Comparison of ENCODE assay signal across 20 cellular contexts in genomic region chr5:51961154-51961562, GRCh38.
DNase-seq lines count a peak whose midpoint lies in the region; ATAC-seq and TF ChIP-seq lines count a peak whose summit lies in the region.
"Had no signal": no experiment of that assay in that cellular context is flagged by ENCODE, and none has a peak within 500 bp of the region (broad histone marks: within the 10 kb centered on the region; RNA-seq: fewer than 3 reads in every experiment).

No MANE protein-coding gene starts in this region.

- no peaks in the 10 kb centered on the region for H3K4me1 ChIP-seq in tibial artery
- H3K4me1 ChIP-seq: neural progenitor cell, upper lobe of left lung had no signal

- DNase-seq in NCI-H2227 treated with DMSO at 0.1 percent for 48 hours (lab: John Stamatoyannopoulos, UW) = peak; percentile 85
- no peak for DNase-seq in sciatic nerve (ENCODE audit: low spot score)
- no peak for DNase-seq in activated CD4-positive, alpha-beta T cell treated with anti-CD3 and anti-CD28 coated beads for 48 hours
- no peak for DNase-seq in activated naive CD4-positive, alpha-beta T cell treated with Interleukin-2 at 50 U/mL for 16 hours
- no peak for DNase-seq in tibial artery
- DNase-seq: activated CD4-positive, alpha-beta T cell treated with anti-CD3 and anti-CD28 coated beads, Interleukin-2, amount 50 U/mL, for 4 hours; activated gamma-delta T cell; Calu3; foreskin melanocyte; H7; left ventricle myocardium superior; mucosa of descending colon; stimulated activated CD4-positive, alpha-beta T cell treated with anti-CD3 and anti-CD28 coated beads, Interleukin-2, amount 100 ng/mL, for 24 hours; T-helper 1 cell; upper lobe of left lung had no signal

- ATAC-seq in HG02610 (IDR thresholded peaks at IDR 0.05; ENCODE audit: unreplicated experiment) (peak; percentile 11), SK-N-SH treated with all-trans-retinoic acid at 6 μM for 48 hours (peak; percentile 82), sciatic nerve (peak; percentile 24)
- ATAC-seq: K562, left ventricle myocardium superior, Right ventricle myocardium inferior had no signal

- no peak overlapping the region for H3K27ac ChIP-seq in tibial artery
- H3K27ac ChIP-seq: neural progenitor cell, upper lobe of left lung had no signal

- no peak for TF ChIP-seq CTCF in tibial artery (IDR thresholded peaks at IDR 0.05)

- no peaks in the 10 kb centered on the region for H3K27me3 ChIP-seq in tibial artery
- H3K27me3 ChIP-seq: neural progenitor cell, upper lobe of left lung had no signal

- H3K36me3 ChIP-seq in tibial artery = no peaks in the 10 kb centered on the region
- H3K36me3 ChIP-seq: neural progenitor cell, upper lobe of left lung had no signal

- intact Hi-C loops in sciatic nerve (cut with DNase I) (no loop called here), tibial artery (cut with DNase I; ENCODE audit: low total_unique reads) (no loop called here)

- no peaks in the 10 kb centered on the region for H3K9me3 ChIP-seq in tibial artery
- H3K9me3 ChIP-seq: mucosa of descending colon, upper lobe of left lung had no signal

- no peak overlapping the region for H3K4me3 ChIP-seq in tibial artery
- H3K4me3 ChIP-seq: K562, mucosa of descending colon, neural progenitor cell, upper lobe of left lung had no signal

TF ChIP-seq in SK-N-SH treated with all-trans-retinoic acid at 6 μM for 48 hours, 23 proteins besides CTCF, POLR2A, EP300 and RAD21:
- TF ChIP-seq GLIS3 (CRISPR knock-in tag; IDR thresholded peaks at IDR 0.05) (no peak), ZNF70 (CRISPR knock-in tag; IDR thresholded peaks at IDR 0.05) (no peak)

Comparison
In these comparisons a context has a peak if more than half of its experiments do, and no peak if none do; other contexts are left out.
1. ATAC-seq: peak in every context shown above with its lines; median percentile 82 in SK-N-SH treated with all-trans-retinoic acid at 6 μM for 48 hours; 24 in sciatic nerve; 11 in HG02610.